9 cellular contexts compared by ENCODE assay signal in genomic region chr17:15161395-15161794, GRCh38.
"Had no signal": no experiment of that assay in that cellular context is flagged by ENCODE, and none has a peak within 500 bp of the region (broad histone marks: within the 10 kb centered on the region; RNA-seq: fewer than 3 reads in every experiment).

No MANE protein-coding gene starts in this region.

- DNase-seq: GOT3, H7, HFFc6, IMR-90, KG1 had no signal

- H3K9me3 ChIP-seq: HAP-1 had no signal

- H3K27ac ChIP-seq: HL-60 had no signal

- H3K36me3 ChIP-seq: HAP-1 had no signal

- H3K4me3 ChIP-seq: HAP-1, K562 had no signal

- ATAC-seq: HCT116, K562 had no signal

- FAIRE-seq: K562 had no signal

- H3K4me1 ChIP-seq: HAP-1 had no signal
